ENCODE assay signal across 26 cellular contexts in the genomic region with DNA sequence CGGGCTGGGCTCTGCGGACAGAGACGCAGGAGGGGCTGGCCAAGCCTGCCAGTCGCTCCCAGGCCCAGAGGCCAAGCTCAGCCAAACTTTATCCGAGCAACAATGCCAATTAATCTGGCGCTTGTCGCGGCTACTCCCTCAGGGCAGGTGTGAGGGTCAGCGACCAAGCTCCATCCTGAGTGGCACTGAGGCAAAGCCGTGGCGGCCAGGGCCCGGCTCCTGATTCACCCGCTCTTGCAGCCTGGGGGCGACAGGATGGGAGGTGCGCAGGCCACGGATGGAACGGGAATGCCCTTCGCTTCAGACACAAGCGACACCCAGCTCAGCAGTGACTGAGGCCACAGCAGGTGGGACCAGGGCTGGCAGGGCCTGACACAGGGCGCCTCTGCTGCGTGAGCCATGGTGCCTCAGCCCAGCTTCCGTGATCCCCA. TPM values are rescaled to one million over a fixed set of nuclear protein-coding genes. Genes with fewer than 3 reads are reported as not detected.
DNase-seq lines count a peak whose midpoint lies in the region; ATAC-seq and TF ChIP-seq lines count a peak whose summit lies in the region.
"Had no signal": no experiment of that assay in that cellular context is flagged by ENCODE, and none has a peak within 500 bp of the region (broad histone marks: within the 10 kb centered on the region; RNA-seq: fewer than 3 reads in every experiment).

No MANE protein-coding gene starts in this region.

- peak; percentile 18 for DNase-seq in left cardiac atrium
- DNase-seq in Right ventricle myocardium superior = no peak
- DNase-seq in RWPE1 (ENCODE audit: low spot score) = no peak
- peak; percentile 42 for DNase-seq in lower lobe of right lung
- no peak for DNase-seq in thoracic aorta (ENCODE audit: low spot score)
- no peak for DNase-seq in NCI-H2029 (lab: John Stamatoyannopoulos, UW)
- DNase-seq: activated CD4-positive, alpha-beta T cell treated with anti-CD3 and anti-CD28 coated beads for 36 hours; activated T-cell treated with anti-CD3 and anti-CD28 coated beads for 4 hours; aorta; central memory CD4-positive, alpha-beta T cell; DMS53; esophagus squamous epithelium; foreskin melanocyte; heart right ventricle; Kasumi-1; NCI-H146; NCI-H2171; NCI-H524; nucleus accumbens; stomach had no signal

- no peaks in the 10 kb centered on the region for H3K4me1 ChIP-seq in lower lobe of right lung
- peaks cover 0 to 9% of the 10 kb centered on the region in 2 donors for H3K4me1 ChIP-seq in thoracic aorta (ENCODE audit: control insufficient read depth in 1 of 2, low read depth in 2 of 2)
- H3K4me1 ChIP-seq: psoas muscle had no signal

- intact Hi-C loops in left cardiac atrium (cut with DNase I) = no loop called here
- intact Hi-C loops in Right ventricle myocardium superior (cut with DNase I) = no loop called here
- intact Hi-C loops in lower lobe of right lung (cut with DNase I) = no loop called here

- H3K27me3 ChIP-seq in lower lobe of right lung (ENCODE audit: low read depth) (peaks cover 68% of the 10 kb centered on the region), thoracic aorta (replicated peaks; ENCODE audit: insufficient read depth) (no peaks in the 10 kb centered on the region)

- H3K27ac ChIP-seq in RWPE1 (peak overlapping the region; percentile 86), lower lobe of right lung (no peak overlapping the region), thoracic aorta (peak overlapping the region; percentile 26 to 47)
- H3K27ac ChIP-seq: esophagus squamous epithelium, heart right ventricle, HL-60, psoas muscle, tibial nerve had no signal

- POLR2A ChIA-PET in RWPE1 (lab: Yijun Ruan, JAX; ENCODE audit: low non-redundant PET) = no interaction called here

- CTCF ChIA-PET in RWPE1 (lab: Yijun Ruan, JAX) = interaction anchor here (0.6 to 1.5 kb wide), 3 partner anchors 9 to 713 kb away, joined by 4 to 5 read pairs (median 4); no protein-coding TSS in a partner anchor

- ATAC-seq in left cardiac atrium (no peak), Right ventricle myocardium superior (ENCODE audit: poor library complexity) (no peak), lower lobe of right lung (peak in 1 of 2 donors; percentile 20), thoracic aorta (ENCODE audit: insufficient number of reproducible peaks, low FRiP score, low read depth) (no peak), HG03097 (IDR thresholded peaks at IDR 0.05; ENCODE audit: low FRiP score, unreplicated experiment) (no peak), GM21825 (IDR thresholded peaks at IDR 0.05; ENCODE audit: unreplicated experiment) (no peak)
- ATAC-seq: activated CD4-positive, alpha-beta T cell treated with anti-CD3 and anti-CD28 coated beads for 36 hours had no signal

- H3K4me3 ChIP-seq in lower lobe of right lung (no peak overlapping the region), thoracic aorta (peak overlapping the region; percentile 63)
- H3K4me3 ChIP-seq: psoas muscle had no signal

- TF ChIP-seq CTCF in RWPE1 (conservative IDR thresholded peaks at IDR 0.05; ENCODE audit: low read depth) (no peak), lower lobe of right lung (IDR thresholded peaks at IDR 0.05) (no peak), thoracic aorta (IDR thresholded peaks at IDR 0.05) (no peak)

- H3K36me3 ChIP-seq in lower lobe of right lung = no peaks in the 10 kb centered on the region
- no peaks in the 10 kb centered on the region for H3K36me3 ChIP-seq in thoracic aorta
- H3K36me3 ChIP-seq: esophagus squamous epithelium, heart right ventricle, stomach, tibial nerve had no signal

- H3K9me3 ChIP-seq in lower lobe of right lung (no peaks in the 10 kb centered on the region), thoracic aorta (no peaks in the 10 kb centered on the region)
- H3K9me3 ChIP-seq: esophagus squamous epithelium, heart right ventricle, psoas muscle, stomach, tibial nerve had no signal

RNA-seq across cellular contexts. Expression of a gene that starts 44.1 kb away (rescaled TPM):
- total RNA-seq in left cardiac atrium = 1 to 10 TPM; 2.6 to 2.7 TPM
- not detected for total RNA-seq in Right ventricle myocardium superior
- not detected for total RNA-seq in lower lobe of right lung
- total RNA-seq in thoracic aorta = 1 to 10 TPM in 1 of 2 donors, not detected in 1; 1.7 TPM
- total RNA-seq: esophagus squamous epithelium, psoas muscle, SK-MEL-5 had no signal

Comparison
In these comparisons a context has a peak if more than half of its experiments do, and no peak if none do; other contexts are left out.
1. DNase-seq: peak in left cardiac atrium (single experiment) and lower lobe of right lung (single experiment); none in Right ventricle myocardium superior (single experiment), RWPE1 (single experiment), thoracic aorta (single experiment) and NCI-H2029 (single experiment).